Comparison of ENCODE assay signal across 8 cellular contexts in genomic region chr3:40317061-40317676, GRCh38. TPM values are rescaled to one million over a fixed set of nuclear protein-coding genes. Genes with fewer than 3 reads are reported as not detected.
DNase-seq lines count a peak whose midpoint lies in the region; ATAC-seq, FAIRE-seq and TF ChIP-seq lines count a peak whose summit lies in the region.

No MANE protein-coding gene starts in this region.

- H4K91ac ChIP-seq in H1 (replicated peaks; ENCODE audit: insufficient read length, low read length), result no peak overlapping the region

- CTCF ChIA-PET in H1 (lab: Charles Lee; ENCODE audit: partially characterized antibody), result interaction anchor here (0.9 to 16.5 kb wide), 21 partner anchors 8 to 221 kb away, joined by 3 to 290 read pairs (median 4); no protein-coding TSS in a partner anchor

- H3K18ac ChIP-seq in H1 (ENCODE audit: extremely low read depth, low read length), result no peak overlapping the region

- DNase-seq in AG09309 (ENCODE audit: low read depth) (no peak), GM12864 (ENCODE audit: low read depth) (peak; percentile 29), NCI-H2081 treated with DMSO at 0.1 percent for 48 hours (lab: John Stamatoyannopoulos, UW) (peak; percentile 22), T1000 (lab: John Stamatoyannopoulos, UW) (peak; percentile 6), H1 (ENCODE audit: low read depth in 1 of 2, low spot score in 2 of 2) (no peak), myocyte (ENCODE audit: low read depth) (peak; percentile 52)

- peaks cover 4 to 22% (median 10%) of the 10 kb centered on the region in 4 experiments; a peak in 4 of 8 replicates for H3K36me3 ChIP-seq in H1 (ENCODE audit: control insufficient read depth in 2 of 4, insufficient read depth in 4 of 4, low read length in 3 of 4)

- POLR2A ChIA-PET in H1 (lab: Charles Lee; ENCODE audit: partially characterized antibody), result interaction anchor here (0.8 kb wide), 1 partner anchor 140 kb away, joined by 3 read pairs; the partner anchor contains the start of gene RPL14

- no peak overlapping the region for H2BK15ac ChIP-seq in H1 (ENCODE audit: low read length)

- H4K20me1 ChIP-seq in H1 (replicated peaks in 1 of 2; ENCODE audit: control insufficient read depth in 1 of 2, insufficient read depth in 2 of 2, low read length in 2 of 2), result no peaks in the 10 kb centered on the region

- no peak overlapping the region for H4K5ac ChIP-seq in H1 (ENCODE audit: insufficient read length, low read depth, low read length)

- H2BK20ac ChIP-seq in H1 (ENCODE audit: low read length), result no peak overlapping the region

- no peak overlapping the region for H3K4me2 ChIP-seq in H1 (ENCODE audit: insufficient read depth in 1 of 2, low read depth in 2 of 2, low read length in 2 of 2)

- H3K4ac ChIP-seq in H1 (replicated peaks; ENCODE audit: insufficient read length, low read depth, low read length), result no peak overlapping the region

- no peak overlapping the region for H2BK120ac ChIP-seq in H1 (replicated peaks; ENCODE audit: low read depth, low read length)

- H2BK12ac ChIP-seq in H1 (ENCODE audit: low read depth, low read length), result no peak overlapping the region

- H2AFZ ChIP-seq in H1 (ENCODE audit: low read length), result no peak overlapping the region

- no peak overlapping the region for H2AK5ac ChIP-seq in H1 (ENCODE audit: low read depth, low read length)

- no peak overlapping the region for H3K4me3 ChIP-seq in AG09309 (ENCODE audit: control insufficient read depth, low read depth, low read length)
- H3K4me3 ChIP-seq in GM12864 (ENCODE audit: low read depth, low read length), result no peak overlapping the region
- H3K4me3 ChIP-seq in H1 (ENCODE audit: extremely low read depth in 1 of 4, insufficient read depth in 2 of 4, low read depth in 3 of 4, low read length in 4 of 4), result no peak overlapping the region

- H3K79me2 ChIP-seq in H1 (ENCODE audit: control insufficient read depth in 1 of 2, insufficient read depth in 2 of 2, low read length in 2 of 2), result no peaks in the 10 kb centered on the region

- FAIRE-seq in H1 (lab: Jason Lieb, UNC), result peak; percentile 96

- no peak for TF ChIP-seq EP300 in H1 (IDR thresholded peaks at IDR 0.05; ENCODE audit: borderline replicate concordance in 1 of 2, low read depth in 2 of 2, low read length in 2 of 2)

- no peaks in the 10 kb centered on the region for H3K9me3 ChIP-seq in H1 (ENCODE audit: insufficient read depth in 2 of 2, low read depth in 1 of 2, low read length in 1 of 2)

- no peak overlapping the region for H3K9ac ChIP-seq in H1 (replicated peaks in 1 of 4; ENCODE audit: extremely low read depth in 1 of 4, low read depth in 3 of 4, low read length in 3 of 4)

- no peaks in the 10 kb centered on the region for H3K4me1 ChIP-seq in H1 (replicated peaks in 1 of 4; ENCODE audit: control insufficient read depth in 3 of 4, insufficient read depth in 4 of 4, low read length in 3 of 4)

- no peak overlapping the region for H3K14ac ChIP-seq in H1 (ENCODE audit: insufficient read length)

- no peaks in the 10 kb centered on the region for H3K23me2 ChIP-seq in H1 (ENCODE audit: low read depth, low read length)

- TF ChIP-seq RAD21 in H1 (IDR thresholded peaks at IDR 0.05 in 1 of 2, conservative IDR thresholded peaks at IDR 0.05 in 1 of 2; ENCODE audit: low read depth in 2 of 2, low read length in 2 of 2), result peak; percentile 89 to 90

- H3K27ac ChIP-seq in H1 (ENCODE audit: low read depth, low read length), result no peak overlapping the region

- H4K8ac ChIP-seq in H1 (ENCODE audit: extremely low read depth, insufficient read depth, low read length), result no peak overlapping the region

- H3K56ac ChIP-seq in H1 (replicated peaks; ENCODE audit: insufficient read length, low read depth, low read length), result no peak overlapping the region

- WGBS in H1 (ENCODE audit: extremely low coverage in 1 of 2, insufficient coverage in 1 of 2, insufficient read length in 1 of 2, insufficient replicate concordance in 2 of 2, low coverage in 1 of 2, low lambda C conversion rate in 2 of 2, missing lambda C conversion rate in 1 of 2), 2 experiments, result 37% methylated on average over 5 of the region's 5 CpGs; no CpG with 5 or more reads in 1 of the 2 experiments

- TF ChIP-seq POLR2A in H1 (IDR thresholded peaks at IDR 0.05; ENCODE audit: control extremely low read depth in 1 of 2, low read depth in 2 of 2, low read length in 2 of 2), result no peak

- H2BK5ac ChIP-seq in H1 (ENCODE audit: low read depth, low read length), result no peak overlapping the region

- TF ChIP-seq CTCF in AG09309 (IDR thresholded peaks at IDR 0.05; ENCODE audit: control insufficient read depth, insufficient read depth, low read depth, low read length, missing control alignments) (peak; percentile 81), GM12864 (IDR thresholded peaks at IDR 0.05; ENCODE audit: low read depth, low read length, missing control alignments) (peak; percentile 79), H1 (IDR thresholded peaks at IDR 0.05; ENCODE audit: control extremely low read depth in 1 of 3, insufficient read depth in 1 of 3, low read depth in 1 of 3, low read length in 3 of 3) (peak in 2 of 3 experiments; percentile 71 to 77; a peak in 3 of 4 replicates)

- H3K27me3 ChIP-seq in H1 (replicated peaks in 1 of 4; ENCODE audit: control insufficient read depth in 3 of 4, extremely low read depth in 1 of 4, insufficient read depth in 3 of 4, low read length in 3 of 4), result no peaks in the 10 kb centered on the region

- no peak overlapping the region for H3K23ac ChIP-seq in H1 (ENCODE audit: insufficient read length)

- peak; percentile 76 for ATAC-seq in HG02759 (IDR thresholded peaks at IDR 0.05; ENCODE audit: unreplicated experiment)
- no peak for ATAC-seq in HG03039 (IDR thresholded peaks at IDR 0.05; ENCODE audit: unreplicated experiment)

- no peaks in the 10 kb centered on the region for H3K79me1 ChIP-seq in H1 (ENCODE audit: low read depth, low read length)

TF ChIP-seq in H1, 55 proteins besides CTCF, POLR2A, EP300 and RAD21:
- TF ChIP-seq NANOG (IDR thresholded peaks at IDR 0.05; ENCODE audit: insufficient read depth, low read depth, low read length, poor library complexity, severe bottlenecking) (no peak), SAP30 (IDR thresholded peaks at IDR 0.05; ENCODE audit: insufficient read depth, insufficient replicate concordance, low read length) (no peak), POU5F1 (IDR thresholded peaks at IDR 0.05; ENCODE audit: low read depth, low read length) (0 out of 2 replicates have a peak, but pooled peaks have one; percentile 2), JUND (IDR thresholded peaks at IDR 0.05; ENCODE audit: low read length) (no peak)

RNA-seq across cellular contexts. Expression of gene EIF1B, which starts 7.7 kb away (rescaled TPM):
- total RNA-seq in H1 (2021; fragmentation: NEBNext Ultra II Directional; extraction: Animal tissue kit (Norgen Biotek cat#: 25700)), result 111 and 115 TPM in 2 replicates
- 42.4 and 42.5 TPM in 2 replicates for polyA plus RNA-seq in H1 (2011; rRNA removed)
- 34.9 TPM for polyA plus RNA-seq in H1 (2011; cell fraction: cytosol; rRNA removed)
- polyA plus RNA-seq in H1 (2011; cell fraction: nucleus; rRNA removed), result 32.6 TPM
- polyA plus RNA-seq in H1 (2012, experiment 1 of 2), result 89.6 to 114 TPM (median 91.8 TPM) in 4 replicates
- 124 TPM for polyA plus RNA-seq in H1 (2012, experiment 2 of 2)
- 114 TPM for polyA plus RNA-seq in H1 (2013, experiment 1 of 2)
- 109 TPM for polyA plus RNA-seq in H1 (2013, experiment 2 of 2)
- 6.8 and 7.0 TPM in 2 replicates for polyA minus RNA-seq in H1 (2011; rRNA and poly(A)+ RNA removed)
- 25.8 TPM for polyA minus RNA-seq in H1 (2011; cell fraction: cytosol; rRNA and poly(A)+ RNA removed)
- 28.0 TPM for polyA minus RNA-seq in H1 (2011; cell fraction: nucleus; rRNA and poly(A)+ RNA removed)
- 9.1 and 12.2 TPM in 2 replicates for total RNA-seq in myocyte
- 68.4 TPM for polyA plus RNA-seq in myocyte (2012)

Comparison
In these comparisons a context has a peak if more than half of its experiments do, and no peak if none do; other contexts are left out.
1. DNase-seq: peak in GM12864 (single experiment), NCI-H2081 treated with DMSO at 0.1 percent for 48 hours (single experiment), T1000 (single experiment) and myocyte (single experiment); none in AG09309 (single experiment) and H1 (0 of 2).
2. Peak in every context shown above with its lines, with median percentiles within 50 percentile points of each other: CTCF ChIP-seq.